Comparison of ENCODE assay signal across 1 cellular context in the genomic region with DNA sequence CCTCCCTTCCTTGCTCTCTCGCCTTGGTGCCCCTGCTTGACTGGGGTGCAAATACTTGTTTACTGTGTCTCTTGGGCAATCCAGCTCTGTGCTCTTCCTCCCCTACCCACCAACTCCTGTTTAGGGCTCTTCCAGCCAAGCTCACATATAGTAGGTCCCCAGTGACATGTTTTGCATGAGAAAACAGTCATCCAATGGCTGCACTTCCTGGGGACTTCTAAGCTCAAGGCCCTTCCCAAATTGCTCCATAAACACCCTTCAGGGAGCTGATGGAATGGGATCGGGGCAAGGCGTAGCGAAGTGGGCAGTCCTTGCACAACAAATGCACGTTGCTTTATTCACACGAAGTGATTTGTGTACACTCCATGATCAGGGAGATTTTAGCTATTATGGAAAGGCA.
TF ChIP-seq lines count a peak whose summit lies in the region.

No MANE protein-coding gene starts in this region.

TF ChIP-seq in HepG2, 621 proteins besides CTCF, POLR2A, EP300 and RAD21:
- 0 out of 2 replicates have a peak, but pooled peaks have one; percentile 20 for TF ChIP-seq CEBPG (CRISPR knock-in tag; IDR thresholded peaks at IDR 0.05)
- TF ChIP-seq NFIB (CRISPR knock-in tag; IDR thresholded peaks at IDR 0.05; ENCODE audit: borderline replicate concordance): no peak
- no peak for TF ChIP-seq SATB2 (CRISPR knock-in tag; IDR thresholded peaks at IDR 0.05)
- TF ChIP-seq HNF4A (CRISPR knock-in tag; IDR thresholded peaks at IDR 0.05): no peak
- TF ChIP-seq, protein P1, sequence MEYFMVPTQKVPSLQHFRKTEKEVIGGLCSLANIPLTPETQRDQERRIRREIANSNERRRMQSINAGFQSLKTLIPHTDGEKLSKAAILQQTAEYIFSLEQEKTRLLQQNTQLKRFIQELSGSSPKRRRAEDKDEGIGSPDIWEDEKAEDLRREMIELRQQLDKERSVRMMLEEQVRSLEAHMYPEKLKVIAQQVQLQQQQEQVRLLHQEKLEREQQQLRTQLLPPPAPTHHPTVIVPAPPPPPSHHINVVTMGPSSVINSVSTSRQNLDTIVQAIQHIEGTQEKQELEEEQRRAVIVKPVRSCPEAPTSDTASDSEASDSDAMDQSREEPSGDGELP (IDR thresholded peaks at IDR 0.05; ENCODE audit: borderline replicate concordance, low read depth): no peak
